11 cellular contexts compared by ENCODE assay signal in the genomic region with DNA sequence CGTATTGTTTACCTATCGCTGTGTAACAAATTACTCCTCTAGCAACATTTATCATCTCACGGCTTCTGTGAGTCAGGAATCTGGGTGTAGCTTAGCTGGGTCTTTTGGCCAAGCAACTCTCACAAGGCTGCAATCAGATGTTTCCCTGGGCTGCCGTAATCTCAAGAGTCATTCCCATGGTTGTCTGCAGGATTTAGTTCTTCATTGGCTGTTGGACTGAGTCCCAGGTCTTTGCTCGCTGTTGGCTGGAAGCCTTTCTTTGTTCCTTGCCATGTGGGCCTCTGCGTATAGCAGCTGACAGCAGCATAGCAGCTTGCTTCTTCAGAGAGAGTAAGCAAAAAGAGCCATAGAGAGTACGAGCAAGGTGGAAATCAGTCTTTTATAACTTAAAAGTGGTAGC. TPM values are rescaled to one million over a fixed set of nuclear protein-coding genes. Genes with fewer than 3 reads are reported as not detected.
DNase-seq lines count a peak whose midpoint lies in the region; ATAC-seq, FAIRE-seq and TF ChIP-seq lines count a peak whose summit lies in the region.
"Had no signal": no experiment of that assay in that cellular context is flagged by ENCODE, and none has a peak within 500 bp of the region (broad histone marks: within the 10 kb centered on the region; RNA-seq: fewer than 3 reads in every experiment).

No MANE protein-coding gene starts in this region.

- no peak overlapping the region for H3K9ac ChIP-seq in subcutaneous abdominal adipose tissue (ENCODE audit: low read length in 5 of 5)

- no peak overlapping the region for H3K4me3 Mint-ChIP-seq in type B pancreatic cell
- H3K4me3 Mint-ChIP-seq: activated naive CD8-positive, alpha-beta T cell treated with anti-CD3 and anti-CD28 coated beads, Interleukin-2, amount 10 ng/mL, durations not matched to agents 7 days and 5 days; naive B cell had no signal

- DNase-seq in NCI-H1092 (lab: John Stamatoyannopoulos, UW) (peak; percentile 47), cerebellar cortex (ENCODE audit: low spot score) (peak; percentile 94), iris pigment epithelial cell (ENCODE audit: low read depth) (peak; percentile 97), type B pancreatic cell (ENCODE audit: extremely low spot score, unreplicated experiment) (no peak), GM19239 (ENCODE audit: insufficient read length, low spot score) (no peak)
- DNase-seq: activated naive CD8-positive, alpha-beta T cell treated with anti-CD3 and anti-CD28 coated beads, Interleukin-2, amount 10 ng/mL, durations not matched to agents 7 days and 5 days; naive B cell; NCI-H1417 had no signal

- peak overlapping the region in 2 of 5 donors; percentile 7 to 25 for H3K4me3 ChIP-seq in subcutaneous abdominal adipose tissue (ENCODE audit: low read depth in 1 of 5, low read length in 5 of 5)

- no peaks in the 10 kb centered on the region for H3K27me3 Mint-ChIP-seq in type B pancreatic cell
- H3K27me3 Mint-ChIP-seq: activated naive CD8-positive, alpha-beta T cell treated with anti-CD3 and anti-CD28 coated beads, Interleukin-2, amount 10 ng/mL, durations not matched to agents 7 days and 5 days; naive B cell had no signal

- no peak for ATAC-seq in HG03135 (IDR thresholded peaks at IDR 0.05; ENCODE audit: unreplicated experiment)
- ATAC-seq in HG02852 (IDR thresholded peaks at IDR 0.05; ENCODE audit: unreplicated experiment), result no peak

- peaks cover 7 to 23% (median 14%) of the 10 kb centered on the region in 5 donors for H3K4me1 ChIP-seq in subcutaneous abdominal adipose tissue (ENCODE audit: control insufficient read depth in 5 of 5, insufficient read depth in 5 of 5, low read length in 5 of 5)

- no peaks in the 10 kb centered on the region for H3K4me1 Mint-ChIP-seq in type B pancreatic cell (ENCODE audit: unreplicated experiment)

- TF ChIP-seq CTCF in type B pancreatic cell (conservative IDR thresholded peaks at IDR 0.05), result no peak

- FAIRE-seq in GM19239 (lab: Jason Lieb, UNC), result no peak

- H3K27ac ChIP-seq in subcutaneous abdominal adipose tissue (ENCODE audit: low read depth, low read length), result peak overlapping the region; percentile 88

- no peaks in the 10 kb centered on the region for H3K9me3 Mint-ChIP-seq in type B pancreatic cell
- H3K9me3 Mint-ChIP-seq: activated naive CD8-positive, alpha-beta T cell treated with anti-CD3 and anti-CD28 coated beads, Interleukin-2, amount 10 ng/mL, durations not matched to agents 7 days and 5 days; naive B cell had no signal

- H3K36me3 Mint-ChIP-seq in type B pancreatic cell, result peaks cover 41% of the 10 kb centered on the region

- no peaks in the 10 kb centered on the region for H3K9me3 ChIP-seq in subcutaneous abdominal adipose tissue (ENCODE audit: control insufficient read depth in 5 of 5, low read length in 5 of 5)

- H3K27me3 ChIP-seq in subcutaneous abdominal adipose tissue (ENCODE audit: control insufficient read depth in 5 of 5, insufficient read depth in 4 of 5, low read length in 5 of 5), result no peaks in the 10 kb centered on the region

- H3K36me3 ChIP-seq in subcutaneous abdominal adipose tissue (ENCODE audit: control insufficient read depth in 5 of 5, insufficient read depth in 5 of 5, low read length in 5 of 5), result peaks cover 16 to 65% (median 40%) of the 10 kb centered on the region in 5 donors

- no peak overlapping the region for H3K27ac Mint-ChIP-seq in type B pancreatic cell
- H3K27ac Mint-ChIP-seq: activated naive CD8-positive, alpha-beta T cell treated with anti-CD3 and anti-CD28 coated beads, Interleukin-2, amount 10 ng/mL, durations not matched to agents 7 days and 5 days had no signal

RNA-seq across cellular contexts. Expression of a gene that starts 16.8 kb away (rescaled TPM):
- 95.1 and 117 TPM in 2 replicates for total RNA-seq in type B pancreatic cell (ENCODE audit: low replicate concordance)

RNA-seq across cellular contexts. Expression of a gene that starts 18.1 kb away (rescaled TPM):
- 21.1 and 23.2 TPM in 2 replicates for total RNA-seq in type B pancreatic cell (ENCODE audit: low replicate concordance)

Comparison
In these comparisons a context has a peak if more than half of its experiments do, and no peak if none do; other contexts are left out.
1. DNase-seq: peak in NCI-H1092 (single experiment), cerebellar cortex (single experiment) and iris pigment epithelial cell (single experiment); none in type B pancreatic cell (single experiment) and GM19239 (single experiment).